Comparison of ENCODE assay signal across 1 cellular context in the genomic region with DNA sequence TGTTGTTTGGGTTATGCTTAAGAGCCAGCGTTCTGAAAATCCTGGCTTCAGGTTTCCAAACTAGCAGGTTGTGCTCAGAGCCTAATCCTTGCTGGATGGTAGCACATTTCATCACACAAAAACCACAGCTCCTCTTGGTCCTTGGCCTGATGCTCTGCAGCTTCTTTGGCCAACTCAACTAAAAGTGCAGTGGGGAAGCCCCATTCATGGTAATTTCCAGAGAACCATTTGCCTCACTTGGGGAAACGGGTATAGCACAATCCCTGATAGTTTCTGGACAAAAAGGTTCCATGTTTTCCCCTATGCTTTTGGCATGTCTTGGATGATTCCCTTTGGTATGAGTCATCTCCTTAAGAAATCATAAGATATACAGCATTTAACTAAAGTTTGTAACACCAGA.
A peak's percentile ranks its signal among the peaks of the same experiment; 100 is the strongest.
TF ChIP-seq lines count a peak whose summit lies in the region.

No MANE protein-coding gene starts in this region.

TF ChIP-seq in IMR-90, 13 proteins besides CTCF, POLR2A, EP300 and RAD21:
- TF ChIP-seq MXI1 (IDR thresholded peaks at IDR 0.05; ENCODE audit: borderline replicate concordance, low read depth, low read length): no peak
- TF ChIP-seq, protein P1, sequence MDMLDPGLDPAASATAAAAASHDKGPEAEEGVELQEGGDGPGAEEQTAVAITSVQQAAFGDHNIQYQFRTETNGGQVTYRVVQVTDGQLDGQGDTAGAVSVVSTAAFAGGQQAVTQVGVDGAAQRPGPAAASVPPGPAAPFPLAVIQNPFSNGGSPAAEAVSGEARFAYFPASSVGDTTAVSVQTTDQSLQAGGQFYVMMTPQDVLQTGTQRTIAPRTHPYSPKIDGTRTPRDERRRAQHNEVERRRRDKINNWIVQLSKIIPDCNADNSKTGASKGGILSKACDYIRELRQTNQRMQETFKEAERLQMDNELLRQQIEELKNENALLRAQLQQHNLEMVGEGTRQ (IDR thresholded peaks at IDR 0.05; ENCODE audit: low read depth, low read length): no peak
- 0 out of 2 replicates have a peak, but pooled peaks have one; percentile 6 for TF ChIP-seq CEBPB (IDR thresholded peaks at IDR 0.05; ENCODE audit: low read depth, low read length)
- TF ChIP-seq BHLHE40 (IDR thresholded peaks at IDR 0.05; ENCODE audit: low read depth, low read length): 0 out of 2 replicates have a peak, but pooled peaks have one; percentile 18
- peak; percentile 72 for TF ChIP-seq FOS (IDR thresholded peaks at IDR 0.05; ENCODE audit: low read depth, low read length)
- no peak for TF ChIP-seq NFE2L2 (IDR thresholded peaks at IDR 0.05; ENCODE audit: low read depth, low read length)
TF ChIP-seq in IMR-90: peak in this region for 3.
